6 cellular contexts compared by ENCODE assay signal in genomic region chr10:128201826-128202225, GRCh38.
DNase-seq lines count a peak whose midpoint lies in the region; ATAC-seq, FAIRE-seq and TF ChIP-seq lines count a peak whose summit lies in the region.
"Not testable (repeated sequence)": the region's sequence is repeated elsewhere in the genome, so short reads cannot be mapped to it uniquely, and the experiment has no call there.

No MANE protein-coding gene starts in this region.

- not testable (repeated sequence) for H4K20me1 ChIP-seq in GM23338 (replicated peaks; ENCODE audit: insufficient read depth); H1 (replicated peaks in 1 of 2; ENCODE audit: control insufficient read depth in 1 of 2, insufficient read depth in 2 of 2, low read length in 2 of 2)

- H3K4me1 ChIP-seq in GM23338 (ENCODE audit: insufficient read depth); HEK293 (ENCODE audit: control insufficient read depth, insufficient read depth, low read length); HUES64 (ENCODE audit: insufficient read depth, low read length); H1 (replicated peaks in 1 of 4; ENCODE audit: control insufficient read depth in 3 of 4, insufficient read depth in 4 of 4, low read length in 3 of 4); esophagus muscularis mucosa; mesendoderm (ENCODE audit: control insufficient read depth, low read depth, low read length): not testable (repeated sequence)

- not testable (repeated sequence) for TF ChIP-seq EP300 in H1 (IDR thresholded peaks at IDR 0.05; ENCODE audit: borderline replicate concordance in 1 of 2, low read depth in 2 of 2, low read length in 2 of 2); esophagus muscularis mucosa (IDR thresholded peaks at IDR 0.05)

- peak overlapping the region; percentile 52; the same call in 1 of the 2 replicates for H2BK5ac ChIP-seq in H1 (ENCODE audit: low read depth, low read length)
- H2BK5ac ChIP-seq in mesendoderm (ENCODE audit: low read length): not testable (repeated sequence)

- not testable (repeated sequence) for H3K27ac Mint-ChIP-seq in GM23338

- peak overlapping the region; percentile 60; the same call in 1 of the 2 replicates for H2BK12ac ChIP-seq in H1 (ENCODE audit: low read depth, low read length)

- not testable (repeated sequence) for H4K91ac ChIP-seq in H1 (replicated peaks; ENCODE audit: insufficient read length, low read length)

- DNase-seq in GM23338 (ENCODE audit: low spot score): peak; percentile 65
- not testable (repeated sequence) for DNase-seq in H1 (ENCODE audit: low read depth in 1 of 2, low spot score in 2 of 2)
- peak; percentile 55 for DNase-seq in esophagus muscularis mucosa (ENCODE audit: extremely low spot score)
- peak; percentile 25 for DNase-seq in mesendoderm

- H3K4me2 ChIP-seq in GM23338; mesendoderm (ENCODE audit: low read length): not testable (repeated sequence)
- H3K4me2 ChIP-seq in H1 (ENCODE audit: insufficient read depth in 1 of 2, low read depth in 2 of 2, low read length in 2 of 2): peak overlapping the region in 1 of 2 experiments; percentile 38; a peak in 1 of 4 replicates

- intact Hi-C loops in esophagus muscularis mucosa (cut with DNase I): not testable (repeated sequence)

- H2BK15ac ChIP-seq in H1 (ENCODE audit: low read length); mesendoderm (replicated peaks; ENCODE audit: low read depth): not testable (repeated sequence)

- not testable (repeated sequence) for H4K5ac ChIP-seq in H1 (ENCODE audit: insufficient read length, low read depth, low read length); mesendoderm (ENCODE audit: low read length)

- not testable (repeated sequence) for H2AFZ ChIP-seq in GM23338; H1 (ENCODE audit: low read length)

- not testable (repeated sequence) for H3K9me2 ChIP-seq in GM23338 (ENCODE audit: insufficient read depth)

- not testable (repeated sequence) for H3K23ac ChIP-seq in H1 (ENCODE audit: insufficient read length); mesendoderm (ENCODE audit: low read length)

- TF ChIP-seq POLR2A in H1 (IDR thresholded peaks at IDR 0.05; ENCODE audit: control extremely low read depth in 1 of 2, low read depth in 2 of 2, low read length in 2 of 2); esophagus muscularis mucosa (IDR thresholded peaks at IDR 0.05; ENCODE audit: low read depth): not testable (repeated sequence)

- ATAC-seq in GM23338: peak; percentile 74

- not testable (repeated sequence) for H4K8ac ChIP-seq in H1 (ENCODE audit: extremely low read depth, insufficient read depth, low read length); mesendoderm (ENCODE audit: low read depth, low read length)

- H3K4me1 Mint-ChIP-seq in GM23338: not testable (repeated sequence)

- H3F3A ChIP-seq in GM23338 (replicated peaks; ENCODE audit: low read depth): not testable (repeated sequence)

- H2AK5ac ChIP-seq in H1 (ENCODE audit: low read depth, low read length); mesendoderm (ENCODE audit: low read length): not testable (repeated sequence)

- H3K4me3 ChIP-seq in GM23338; HEK293 (ENCODE audit: low read depth, low read length); HUES64 (ENCODE audit: low read length); H1 (ENCODE audit: extremely low read depth in 1 of 4, insufficient read depth in 2 of 4, low read depth in 3 of 4, low read length in 4 of 4); esophagus muscularis mucosa; mesendoderm (ENCODE audit: low read length): not testable (repeated sequence)

- not testable (repeated sequence) for H3K4me3 Mint-ChIP-seq in GM23338

- not testable (repeated sequence) for H3K14ac ChIP-seq in H1 (ENCODE audit: insufficient read length)

- peak overlapping the region; percentile 71 for H3K18ac ChIP-seq in H1 (ENCODE audit: extremely low read depth, low read length)
- not testable (repeated sequence) for H3K18ac ChIP-seq in mesendoderm (ENCODE audit: low read length)

- H2BK20ac ChIP-seq in H1 (ENCODE audit: low read length): 0 out of 2 replicates have a peak overlapping the region, but pooled peaks have one; percentile 32

- 0 out of 2 replicates have a peak, but pooled peaks cover 11% of the 10 kb centered on the region for H3K36me3 ChIP-seq in GM23338 (ENCODE audit: insufficient read depth)
- H3K36me3 ChIP-seq in HEK293 (ENCODE audit: control insufficient read depth in 2 of 2, insufficient read depth in 1 of 2, low read length in 2 of 2); HUES64 (ENCODE audit: insufficient read depth, low read length); H1 (ENCODE audit: control insufficient read depth in 2 of 4, insufficient read depth in 4 of 4, low read length in 3 of 4); esophagus muscularis mucosa; mesendoderm (ENCODE audit: control insufficient read depth, insufficient read depth, low read length): not testable (repeated sequence)

- TF ChIP-seq RAD21 in H1 (IDR thresholded peaks at IDR 0.05 in 1 of 2, conservative IDR thresholded peaks at IDR 0.05 in 1 of 2; ENCODE audit: low read depth in 2 of 2, low read length in 2 of 2): not testable (repeated sequence)

- CTCF ChIA-PET in HEK293 (lab: Yijun Ruan, JAX): interaction anchor here (1.4 kb wide), 1 partner anchor 10 kb away, joined by 5 read pairs; no protein-coding TSS in a partner anchor
- CTCF ChIA-PET in H1 (lab: Charles Lee; ENCODE audit: partially characterized antibody): interaction anchor here (1.2 to 2.7 kb wide), 2 partner anchors 10 to 23 kb away, joined by 4 to 14 read pairs; no protein-coding TSS in a partner anchor

- H3K56ac ChIP-seq in H1 (replicated peaks; ENCODE audit: insufficient read length, low read depth, low read length); mesendoderm (ENCODE audit: low read length): not testable (repeated sequence)

- not testable (repeated sequence) for H3K27me3 Mint-ChIP-seq in GM23338 (ENCODE audit: insufficient read depth, low read depth, poor library complexity)

- not testable (repeated sequence) for TF ChIP-seq CTCF in GM23338 (conservative IDR thresholded peaks at IDR 0.05; ENCODE audit: low read depth in 2 of 2); HEK293 (tag by site-specific recombination; IDR thresholded peaks at IDR 0.05); H1 (IDR thresholded peaks at IDR 0.05; ENCODE audit: control extremely low read depth in 1 of 3, insufficient read depth in 1 of 3, low read depth in 1 of 3, low read length in 3 of 3); esophagus muscularis mucosa (IDR thresholded peaks at IDR 0.05)

- not testable (repeated sequence) for H3K9me3 ChIP-seq in HEK293 (ENCODE audit: control insufficient read depth, insufficient read depth, low read depth, low read length); esophagus muscularis mucosa
- H3K9me3 ChIP-seq in HUES64 (ENCODE audit: insufficient read depth, low read depth, low read length) (peaks cover 27% of the 10 kb centered on the region), H1 (ENCODE audit: insufficient read depth in 2 of 2, low read depth in 1 of 2, low read length in 1 of 2) (peaks cover 25 to 29% of the 10 kb centered on the region in 2 experiments)

- peaks cover 36% of the 10 kb centered on the region for H3K36me3 Mint-ChIP-seq in GM23338 (ENCODE audit: low read depth)

- H3K79me2 ChIP-seq in GM23338 (replicated peaks; ENCODE audit: insufficient read depth); H1 (ENCODE audit: control insufficient read depth in 1 of 2, insufficient read depth in 2 of 2, low read length in 2 of 2); mesendoderm (ENCODE audit: control insufficient read depth, insufficient read depth, low read length): not testable (repeated sequence)

- not testable (repeated sequence) for H3K23me2 ChIP-seq in H1 (ENCODE audit: low read depth, low read length)

- not testable (repeated sequence) for H3K4ac ChIP-seq in H1 (replicated peaks; ENCODE audit: insufficient read length, low read depth, low read length); mesendoderm (ENCODE audit: low read depth, low read length)

- not testable (repeated sequence) for H3K79me1 ChIP-seq in H1 (ENCODE audit: low read depth, low read length); mesendoderm (ENCODE audit: low read length)

- POLR2A ChIA-PET in HEK293 (lab: Yijun Ruan, JAX); H1 (lab: Charles Lee; ENCODE audit: partially characterized antibody): not testable (repeated sequence)

- H3K9ac ChIP-seq in HUES64 (ENCODE audit: low read depth, low read length); H1 (replicated peaks in 1 of 4; ENCODE audit: extremely low read depth in 1 of 4, low read depth in 3 of 4, low read length in 3 of 4); mesendoderm (ENCODE audit: low read length): not testable (repeated sequence)

- H3K27me3 ChIP-seq in GM23338 (ENCODE audit: insufficient read depth); HUES64 (ENCODE audit: insufficient read depth, low read length); H1 (replicated peaks in 1 of 4; ENCODE audit: control insufficient read depth in 3 of 4, extremely low read depth in 1 of 4, insufficient read depth in 3 of 4, low read length in 3 of 4); mesendoderm (ENCODE audit: insufficient read depth, low read length, poor library complexity): not testable (repeated sequence)
- H3K27me3 ChIP-seq in esophagus muscularis mucosa: peaks cover 0 to 45% (median 0%) of the 10 kb centered on the region in 4 donors

- FAIRE-seq in H1 (lab: Jason Lieb, UNC): not testable (repeated sequence)

- not testable (repeated sequence) for H2BK120ac ChIP-seq in H1 (replicated peaks; ENCODE audit: low read depth, low read length); mesendoderm (ENCODE audit: low read depth, low read length)

- peaks cover 40% of the 10 kb centered on the region for H3K9me3 Mint-ChIP-seq in GM23338

- H3K27ac ChIP-seq in GM23338 (ENCODE audit: low read depth); HEK293 (ENCODE audit: extremely low read depth, low read depth, low read length); H1 (ENCODE audit: low read depth, low read length); esophagus muscularis mucosa (replicated peaks in 1 of 4); mesendoderm (ENCODE audit: low read depth, low read length): not testable (repeated sequence)
- peak overlapping the region; percentile 77; the same call in 1 of the 2 replicates for H3K27ac ChIP-seq in HUES64 (ENCODE audit: low read depth, low read length)

- WGBS in HUES64: 91% methylated on average over 2 of the region's 2 CpGs
- 84% methylated on average over 2 of the region's 2 CpGs; no CpG with 5 or more reads in 1 of the 2 experiments for WGBS in H1 (ENCODE audit: extremely low coverage in 1 of 2, insufficient coverage in 1 of 2, insufficient read length in 1 of 2, insufficient replicate concordance in 2 of 2, low coverage in 1 of 2, low lambda C conversion rate in 2 of 2, missing lambda C conversion rate in 1 of 2), 2 experiments
- 92% methylated on average over 2 of the region's 2 CpGs for WGBS in esophagus muscularis mucosa
- no CpG with 5 or more reads among the region's 2 CpGs for WGBS in mesendoderm (ENCODE audit: extremely low coverage, insufficient coverage, low lambda C conversion rate)
